Comparison of ENCODE assay signal across 8 cellular contexts in the genomic region with DNA sequence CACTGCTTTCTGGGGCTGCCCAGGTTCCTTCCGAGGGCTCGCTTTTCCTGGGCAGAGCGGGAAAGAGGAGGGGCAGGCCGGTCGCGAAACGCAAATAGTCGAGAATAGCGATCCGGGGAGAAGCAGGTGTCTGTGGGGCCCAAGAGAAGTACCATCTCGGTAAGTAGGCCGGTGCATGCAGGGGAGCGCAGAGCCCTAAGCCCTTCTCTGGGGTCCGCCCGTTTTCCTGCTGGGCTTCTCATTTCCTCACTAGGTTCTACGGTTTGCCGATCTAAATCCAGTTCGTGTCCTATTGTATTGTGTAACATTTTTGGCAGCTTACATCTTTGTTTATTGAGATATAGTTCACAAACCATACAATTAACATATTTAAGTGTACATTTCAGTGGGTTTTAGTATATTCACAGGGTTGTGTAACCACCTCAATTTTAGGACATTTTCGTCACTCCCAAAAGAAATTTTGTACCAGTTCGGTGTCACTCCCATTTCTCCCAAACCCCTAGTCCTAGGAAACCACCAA. TPM values are rescaled to one million over a fixed set of nuclear protein-coding genes. Genes with fewer than 3 reads are reported as not detected.
DNase-seq lines count a peak whose midpoint lies in the region; ATAC-seq and TF ChIP-seq lines count a peak whose summit lies in the region.

No MANE protein-coding gene starts in this region.

- TF ChIP-seq CTCF in HL-60 (IDR thresholded peaks at IDR 0.05; ENCODE audit: insufficient read depth, low read length), result no peak
- TF ChIP-seq CTCF in activated B cell treated with CpG ODN at 0.5 μM for 24 hours (IDR thresholded peaks at IDR 0.05), result no peak
- TF ChIP-seq CTCF in fibroblast of pulmonary artery (IDR thresholded peaks at IDR 0.05; ENCODE audit: low read length, missing control alignments), result no peak
- TF ChIP-seq CTCF in GM10266 (IDR thresholded peaks at IDR 0.05; ENCODE audit: control insufficient read depth, insufficient read depth, low read depth, missing control alignments), result no peak

- DNase-seq in HL-60 (ENCODE audit: low read depth in 1 of 2, low spot score in 1 of 2), result no peak
- no peak for DNase-seq in activated B cell treated with CpG ODN at 0.5 μM for 24 hours
- peak; percentile 32 for DNase-seq in fibroblast of pulmonary artery (ENCODE audit: low read depth)
- no peak for DNase-seq in 8988T
- no peak for DNase-seq in GM10266 (ENCODE audit: extremely low spot score)

- no peaks in the 10 kb centered on the region for H3K27me3 Mint-ChIP-seq in activated B cell treated with CpG ODN at 0.5 μM for 24 hours

- CTCF ChIA-PET in activated B cell treated with CpG ODN at 0.5 μM for 24 hours (lab: Charles Lee), result interaction anchor here (1.0 to 5.9 kb wide), 6 partner anchors 9 to 66 kb away, joined by 3 to 96 read pairs (median 13); a partner anchor contains a TSS

- no peaks in the 10 kb centered on the region for H3K36me3 ChIP-seq in ES-I3 (ENCODE audit: insufficient read depth, low read length)
- peaks cover 17% of the 10 kb centered on the region for H3K36me3 ChIP-seq in neuron (ENCODE audit: insufficient read depth, low read length)

- peak overlapping the region; percentile 100 for H3K27ac Mint-ChIP-seq in activated B cell treated with CpG ODN at 0.5 μM for 24 hours

- POLR2A ChIA-PET in activated B cell treated with CpG ODN at 0.5 μM for 24 hours (lab: Charles Lee), result interaction anchor here (0.7 to 24.4 kb wide), 17 partner anchors 1 to 921 kb away, joined by 3 to 2387 read pairs (median 7); a partner anchor contains a TSS

- H3K9me3 Mint-ChIP-seq in activated B cell treated with CpG ODN at 0.5 μM for 24 hours, result no peaks in the 10 kb centered on the region

- H3K36me3 Mint-ChIP-seq in activated B cell treated with CpG ODN at 0.5 μM for 24 hours (ENCODE audit: low read depth), result peaks cover 20% of the 10 kb centered on the region

- H3K4me1 Mint-ChIP-seq in activated B cell treated with CpG ODN at 0.5 μM for 24 hours, result peaks cover 71% of the 10 kb centered on the region

- H3K9me3 ChIP-seq in ES-I3 (ENCODE audit: control insufficient read depth, insufficient read depth, low read length), result no peaks in the 10 kb centered on the region
- H3K9me3 ChIP-seq in neuron (ENCODE audit: low read length), result no peaks in the 10 kb centered on the region

- H3K27me3 ChIP-seq in HL-60 (ENCODE audit: insufficient read depth, poor library complexity, severe bottlenecking), result no peaks in the 10 kb centered on the region
- H3K27me3 ChIP-seq in neuron (ENCODE audit: insufficient read depth, low read length), result no peaks in the 10 kb centered on the region

- peak overlapping the region; percentile 82 for H3K9ac ChIP-seq in ES-I3 (ENCODE audit: low read depth, low read length)

- H3K4me1 ChIP-seq in ES-I3 (ENCODE audit: insufficient read depth, low read length) (peaks cover 19% of the 10 kb centered on the region), neuron (ENCODE audit: insufficient read depth, low read length) (peaks cover 11% of the 10 kb centered on the region)

- ATAC-seq in activated B cell treated with CpG ODN at 0.5 μM for 24 hours (ENCODE audit: low read depth) (peak; percentile 11), HG03439 (IDR thresholded peaks at IDR 0.05; ENCODE audit: unreplicated experiment) (no peak)

- H3K4me3 ChIP-seq in HL-60 (replicated peaks; ENCODE audit: insufficient read depth, low read length) (peak overlapping the region; percentile 82), fibroblast of pulmonary artery (replicated peaks; ENCODE audit: low read depth, low read length) (peak overlapping the region; percentile 92), neuron (ENCODE audit: low read length) (peak overlapping the region; percentile 56)

- H3K27ac ChIP-seq in HL-60 (replicated peaks), result peak overlapping the region; percentile 82

- peak overlapping the region; percentile 99 for H3K4me3 Mint-ChIP-seq in activated B cell treated with CpG ODN at 0.5 μM for 24 hours

- intact Hi-C loops in activated B cell treated with CpG ODN at 0.5 μM for 24 hours (cut with micrococcal nuclease), result loop anchor here (1.0 to 5.0 kb wide), 5 partner anchors 9 to 673 kb away; a partner anchor contains a TSS

- peak overlapping the region; percentile 7 for H2AFZ ChIP-seq in neuron (ENCODE audit: low read depth, low read length)

RNA-seq across cellular contexts. Expression of a gene that starts 6.9 kb away (rescaled TPM):
- total RNA-seq in activated B cell treated with CpG ODN at 0.5 μM for 24 hours, result 30.8 and 35.4 TPM in 2 replicates

RNA-seq across cellular contexts. Expression of a gene that starts 18.1 kb away (rescaled TPM):
- 3,396 and 3,707 TPM in 2 replicates for total RNA-seq in activated B cell treated with CpG ODN at 0.5 μM for 24 hours

RNA-seq across cellular contexts. Expression of a gene that starts 18.3 kb away (rescaled TPM):
- 19.8 and 27.2 TPM in 2 replicates for total RNA-seq in activated B cell treated with CpG ODN at 0.5 μM for 24 hours
